Comparison of ENCODE assay signal across 9 cellular contexts in genomic region chr11:65779669-65779918, GRCh38. TPM values are rescaled to one million over a fixed set of nuclear protein-coding genes. Genes with fewer than 3 reads are reported as not detected.
DNase-seq lines count a peak whose midpoint lies in the region; ATAC-seq, FAIRE-seq and TF ChIP-seq lines count a peak whose summit lies in the region.
"Had no signal": no experiment of that assay in that cellular context is flagged by ENCODE, and none has a peak within 500 bp of the region (broad histone marks: within the 10 kb centered on the region; RNA-seq: fewer than 3 reads in every experiment).

No MANE protein-coding gene starts in this region.

- peak overlapping the region; percentile 80 for H3K4me3 Mint-ChIP-seq in activated naive CD8-positive, alpha-beta T cell

- H3K27ac ChIP-seq in SK-N-SH (ENCODE audit: low read depth in 2 of 2, low read length in 1 of 2) (no peak overlapping the region), kidney (ENCODE audit: low read depth in 2 of 2, low read length in 2 of 2) (no peak overlapping the region), suprapubic skin (peak overlapping the region; percentile 91)

- H3K36me3 Mint-ChIP-seq in activated naive CD8-positive, alpha-beta T cell = no peaks in the 10 kb centered on the region

- intact Hi-C loops in kidney (cut with DNase I) = no loop called here

- DNase-seq in SK-N-SH (no peak), kidney (no peak), suprapubic skin (ENCODE audit: low spot score in 2 of 2) (no peak), kidney tubule cell (ENCODE audit: low spot score) (no peak)
- no peak for DNase-seq in activated CD8-positive, alpha-beta memory T cell treated with anti-CD3 and anti-CD28 coated beads, Interleukin-2, amount 50 U/mL, for 48 hours

- H3K36me3 ChIP-seq in SK-N-SH (replicated peaks in 1 of 2; ENCODE audit: control insufficient read depth in 1 of 2, insufficient read depth in 2 of 2, low read length in 1 of 2) = peaks cover 0 to 12% of the 10 kb centered on the region in 2 experiments
- peaks cover 0 to 2% of the 10 kb centered on the region in 2 donors for H3K36me3 ChIP-seq in kidney (ENCODE audit: control insufficient read depth in 1 of 2, insufficient read depth in 2 of 2, low read length in 2 of 2)
- H3K36me3 ChIP-seq in suprapubic skin = peaks cover 22% of the 10 kb centered on the region

- TF ChIP-seq RAD21 in SK-N-SH (IDR thresholded peaks at IDR 0.05; ENCODE audit: low read length) = no peak

- WGBS in SK-N-SH (ENCODE audit: low lambda C conversion rate) = 87% methylated on average over 8 of the region's 12 CpGs
- WGBS in suprapubic skin = 57% methylated on average over 3 of the region's 12 CpGs

- peaks cover 15% of the 10 kb centered on the region for H3K4me1 Mint-ChIP-seq in activated naive CD8-positive, alpha-beta T cell (ENCODE audit: low read depth)

- H3K9me2 ChIP-seq in SK-N-SH = no peaks in the 10 kb centered on the region

- no peak for TF ChIP-seq EP300 in SK-N-SH (IDR thresholded peaks at IDR 0.05; ENCODE audit: borderline replicate concordance in 1 of 2, low read depth in 1 of 2, low read length in 1 of 2)
- no peak for TF ChIP-seq EP300 in suprapubic skin (IDR thresholded peaks at IDR 0.05)

- ATAC-seq in SK-N-SH treated with all-trans-retinoic acid at 6 μM for 48 hours (no peak; the same call in 2 of the 3 replicates), HG03196 (IDR thresholded peaks at IDR 0.05; ENCODE audit: unreplicated experiment) (no peak)

- no peak for TF ChIP-seq CTCF in SK-N-SH (IDR thresholded peaks at IDR 0.05)
- TF ChIP-seq CTCF in kidney (IDR thresholded peaks at IDR 0.05; ENCODE audit: borderline replicate concordance, extremely low read depth, insufficient read depth) = no peak
- no peak for TF ChIP-seq CTCF in suprapubic skin (IDR thresholded peaks at IDR 0.05)

- peak overlapping the region; percentile 62 to 70 for H3K4me3 ChIP-seq in SK-N-SH (ENCODE audit: low read depth in 2 of 2, low read length in 1 of 2)
- peak overlapping the region; percentile 35 to 87 for H3K4me3 ChIP-seq in kidney (ENCODE audit: low read length in 2 of 2)
- H3K4me3 ChIP-seq in suprapubic skin = peak overlapping the region; percentile 77

- peak overlapping the region; percentile 88; the same call in 1 of the 2 replicates for H3K9ac ChIP-seq in SK-N-SH
- H3K9ac ChIP-seq in kidney (ENCODE audit: low read length in 2 of 2) = peak overlapping the region; percentile 8 to 55

- peaks cover 6% of the 10 kb centered on the region; the same call in 1 of the 2 replicates for H4K20me1 ChIP-seq in SK-N-SH (ENCODE audit: insufficient read depth)

- no peak overlapping the region for H2AFZ ChIP-seq in SK-N-SH (ENCODE audit: low read depth)

- H3K79me2 ChIP-seq in SK-N-SH (ENCODE audit: insufficient read depth) = peaks cover 15% of the 10 kb centered on the region; the same call in 1 of the 2 replicates

- no peaks in the 10 kb centered on the region for H3K9me3 Mint-ChIP-seq in activated naive CD8-positive, alpha-beta T cell (ENCODE audit: low read depth)

- no peak for TF ChIP-seq POLR2A in suprapubic skin (IDR thresholded peaks at IDR 0.05)

- H3F3A ChIP-seq in SK-N-SH (replicated peaks; ENCODE audit: insufficient read depth) = peaks cover 12% of the 10 kb centered on the region

- H3K9me3 ChIP-seq in SK-N-SH (no peaks in the 10 kb centered on the region), kidney (ENCODE audit: control insufficient read depth in 1 of 2, low read length in 2 of 2) (no peaks in the 10 kb centered on the region), suprapubic skin (no peaks in the 10 kb centered on the region)

- POLR2A ChIA-PET in SK-N-SH (lab: Yijun Ruan, JAX) = interaction anchor here (0.6 to 1.6 kb wide), 3 partner anchors 59 to 70 kb away, joined by 3 to 6 read pairs (median 5); partner anchors contain the start of gene RNASEH2C

- CTCF ChIA-PET in SK-N-SH (lab: Yijun Ruan, JAX) = interaction anchor here (0.6 to 8.6 kb wide), 36 partner anchors 9 to 210 kb away, joined by 3 to 152 read pairs (median 6); partner anchors contain the start of genes FIBP, KAT5, MUS81 and RNASEH2C

- H3K27ac Mint-ChIP-seq in activated naive CD8-positive, alpha-beta T cell = no peak overlapping the region

- H3K27me3 ChIP-seq in SK-N-SH (ENCODE audit: insufficient read depth) (no peaks in the 10 kb centered on the region), suprapubic skin (no peaks in the 10 kb centered on the region)

- H3K27me3 Mint-ChIP-seq in activated naive CD8-positive, alpha-beta T cell = peaks cover 2% of the 10 kb centered on the region

- H3K4me1 ChIP-seq in SK-N-SH (ENCODE audit: control insufficient read depth in 1 of 2, insufficient read depth in 2 of 2, low read depth in 1 of 2, low read length in 1 of 2) (peaks cover 0 to 13% of the 10 kb centered on the region in 2 experiments; a peak in 1 of 4 replicates), kidney (ENCODE audit: control insufficient read depth in 1 of 2, insufficient read depth in 1 of 2, low read depth in 1 of 2, low read length in 2 of 2) (peaks cover 0 to 20% of the 10 kb centered on the region in 2 donors), suprapubic skin (peaks cover 59% of the 10 kb centered on the region)

- FAIRE-seq in kidney (lab: Jason Lieb, UNC) = no peak
- FAIRE-seq: A204.1 had no signal

- peak overlapping the region; percentile 95 for H3K4me2 ChIP-seq in SK-N-SH

TF ChIP-seq in SK-N-SH, 30 proteins besides CTCF, POLR2A, EP300 and RAD21 (continues in another document):
- TF ChIP-seq MEF2A (IDR thresholded peaks at IDR 0.05; ENCODE audit: borderline replicate concordance, low read depth) = no peak
- no peak for TF ChIP-seq PBX3 (IDR thresholded peaks at IDR 0.05)
- no peak for TF ChIP-seq RXRA (IDR thresholded peaks at IDR 0.05; ENCODE audit: borderline replicate concordance, low read depth)
- no peak for TF ChIP-seq YY1 (IDR thresholded peaks at IDR 0.05; ENCODE audit: low read depth)
- TF ChIP-seq SIN3A (IDR thresholded peaks at IDR 0.05; ENCODE audit: borderline replicate concordance, low read depth, low read length) = no peak
- no peak for TF ChIP-seq NFIC (IDR thresholded peaks at IDR 0.05; ENCODE audit: borderline replicate concordance)
- TF ChIP-seq MXI1 (IDR thresholded peaks at IDR 0.05; ENCODE audit: low read depth, low read length) = no peak
- no peak for TF ChIP-seq GATA2 (CRISPR knock-in tag; IDR thresholded peaks at IDR 0.05)
- TF ChIP-seq TAF1 (IDR thresholded peaks at IDR 0.05; ENCODE audit: borderline replicate concordance, low read depth, low read length) = no peak

TF ChIP-seq in SK-N-SH treated with all-trans-retinoic acid at 6 μM for 48 hours, 23 proteins besides CTCF, POLR2A, EP300 and RAD21 (continues in another document):
- TF ChIP-seq PPARA (CRISPR knock-in tag; IDR thresholded peaks at IDR 0.05; ENCODE audit: borderline replicate concordance) (no peak), ISL1 (CRISPR knock-in tag; IDR thresholded peaks at IDR 0.05) (no peak), GLIS3 (CRISPR knock-in tag; IDR thresholded peaks at IDR 0.05) (no peak), ESRRG (CRISPR knock-in tag; IDR thresholded peaks at IDR 0.05) (no peak), RARB (CRISPR knock-in tag; IDR thresholded peaks at IDR 0.05) (no peak), ZNF70 (CRISPR knock-in tag; IDR thresholded peaks at IDR 0.05) (no peak), ZNF565 (CRISPR knock-in tag; conservative IDR thresholded peaks at IDR 0.05; ENCODE audit: low read depth) (no peak), CREB5 (CRISPR knock-in tag; IDR thresholded peaks at IDR 0.05; ENCODE audit: low read depth) (no peak), ZNF8 (CRISPR knock-in tag; IDR thresholded peaks at IDR 0.05) (no peak), BACH2 (CRISPR knock-in tag; IDR thresholded peaks at IDR 0.05; ENCODE audit: borderline replicate concordance) (no peak)

RNA-seq across cellular contexts. Expression of gene AP5B1, which starts 1.2 kb away (rescaled TPM):
- polyA plus RNA-seq in SK-N-SH (2012; rRNA removed) (3.8 and 4.6 TPM in 2 replicates), kidney (ENCODE audit: insufficient read depth, low read depth, low replicate concordance) (6.3 TPM)
- 1.2 and 2.0 TPM in 2 replicates for polyA plus RNA-seq in SK-N-SH (2012; cell fraction: cytosol; rRNA removed)
- polyA plus RNA-seq in SK-N-SH (2012; cell fraction: nucleus; rRNA removed) = 11.6 and 11.7 TPM in 2 replicates
- total RNA-seq in kidney (18.3 TPM), suprapubic skin (10 to 100 TPM; 26.3 to 55.9 (median 38.1) TPM)

RNA-seq across cellular contexts. Expression of gene OVOL1, which starts 7.3 kb away (rescaled TPM):
- polyA plus RNA-seq in SK-N-SH (2012; rRNA removed) = not detected in 2 replicates
- not detected in 2 replicates for polyA plus RNA-seq in SK-N-SH (2012; cell fraction: cytosol; rRNA removed)
- not detected in 2 replicates for polyA plus RNA-seq in SK-N-SH (2012; cell fraction: nucleus; rRNA removed)
- total RNA-seq in kidney = 6.6 TPM
- 6.7 TPM for polyA plus RNA-seq in kidney (ENCODE audit: insufficient read depth, low read depth, low replicate concordance)
- total RNA-seq in suprapubic skin = 100 to 1,000 TPM in 2 of 4 donors, 10 to 100 TPM in 2; 64.4 to 196 (median 121) TPM

RNA-seq across cellular contexts. Expression of gene SNX32, which starts 54.2 kb away (rescaled TPM):
- 0.81 and 1.0 TPM in 2 replicates for polyA plus RNA-seq in SK-N-SH (2012; rRNA removed)
- 0.39 and 0.58 TPM in 2 replicates for polyA plus RNA-seq in SK-N-SH (2012; cell fraction: cytosol; rRNA removed)
- polyA plus RNA-seq in SK-N-SH (2012; cell fraction: nucleus; rRNA removed) = 5.2 and 6.4 TPM in 2 replicates
- 1.0 TPM for total RNA-seq in kidney
- 0.43 TPM for polyA plus RNA-seq in kidney (ENCODE audit: insufficient read depth, low read depth, low replicate concordance)
- total RNA-seq in suprapubic skin = 1 to 10 TPM in 1 of 4 donors, under 1 TPM in 1, not detected in 2; 0.76 to 1.1 TPM

RNA-seq across cellular contexts. Expression of gene RNASEH2C, which starts 59.0 kb away (rescaled TPM):
- polyA plus RNA-seq in SK-N-SH (2012; rRNA removed) (43.9 and 50.9 TPM in 2 replicates), kidney (ENCODE audit: insufficient read depth, low read depth, low replicate concordance) (129 TPM)
- polyA plus RNA-seq in SK-N-SH (2012; cell fraction: cytosol; rRNA removed) = 22.5 and 37.5 TPM in 2 replicates
- 169 and 187 TPM in 2 replicates for polyA plus RNA-seq in SK-N-SH (2012; cell fraction: nucleus; rRNA removed)
- total RNA-seq in kidney (43.7 TPM), suprapubic skin (10 to 100 TPM; 24.5 to 53.8 (median 33.7) TPM)
